ENCODE assay signal across 13 cellular contexts in the genomic region with DNA sequence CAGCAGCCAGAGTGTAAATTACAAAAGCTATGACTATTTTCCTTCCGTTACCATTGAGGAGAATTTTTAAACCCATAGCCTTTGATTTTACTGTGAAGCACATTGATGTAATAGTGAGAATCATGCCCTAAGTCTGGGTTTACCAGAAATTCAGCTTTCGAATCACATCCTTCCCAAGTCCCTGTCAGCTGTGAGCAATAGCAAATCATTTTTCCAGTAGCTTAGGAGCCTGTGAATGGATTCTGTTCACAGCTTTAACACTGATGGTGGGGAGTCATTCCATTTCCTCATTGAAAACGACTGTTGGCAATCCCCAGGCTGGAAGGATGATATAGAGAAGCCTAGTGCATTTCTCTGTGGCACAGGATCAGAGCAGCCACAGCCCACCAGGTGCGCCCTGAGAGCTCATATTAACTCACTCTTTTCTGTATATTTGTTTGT.
DNase-seq lines count a peak whose midpoint lies in the region; ATAC-seq and TF ChIP-seq lines count a peak whose summit lies in the region.
"Had no signal": no experiment of that assay in that cellular context is flagged by ENCODE, and none has a peak within 500 bp of the region (broad histone marks: within the 10 kb centered on the region; RNA-seq: fewer than 3 reads in every experiment).

No MANE protein-coding gene starts in this region.

- H3K27me3 ChIP-seq in GM23338 (ENCODE audit: insufficient read depth) = no peaks in the 10 kb centered on the region
- H3K27me3 ChIP-seq in MG63 = no peaks in the 10 kb centered on the region
- H3K27me3 ChIP-seq: gastrocnemius medialis, SJCRH30 had no signal

- H3K4me2 ChIP-seq in GM23338 (no peak overlapping the region), OCI-LY7 (ENCODE audit: low read length) (0 out of 2 replicates have a peak overlapping the region, but pooled peaks have one; percentile 17)

- H3K9me3 ChIP-seq in OCI-LY7 (ENCODE audit: low read length) (no peaks in the 10 kb centered on the region), MG63 (no peaks in the 10 kb centered on the region)
- H3K9me3 ChIP-seq: gastrocnemius medialis, SJCRH30 had no signal

- peak; percentile 32; the same call in 2 of the 3 replicates for ATAC-seq in GM23338
- no peak for ATAC-seq in omental fat pad (ENCODE audit: low FRiP score)
- ATAC-seq: gastrocnemius medialis had no signal

- POLR2A ChIA-PET in OCI-LY7 (lab: Charles Lee) = interaction anchor here (0.7 to 1.9 kb wide), 3 partner anchors 9 to 22 kb away, joined by 3 to 6 read pairs (median 5); no protein-coding TSS in a partner anchor

- H3K27ac Mint-ChIP-seq in GM23338 = no peak overlapping the region

- H2AFZ ChIP-seq in GM23338 = no peak overlapping the region
- H2AFZ ChIP-seq in OCI-LY7 (ENCODE audit: low read length) = peak overlapping the region; percentile 42; the same call in 1 of the 2 replicates

- H3K9me2 ChIP-seq in GM23338 (ENCODE audit: insufficient read depth) (0 out of 2 replicates have a peak, but pooled peaks cover 4% of the 10 kb centered on the region), OCI-LY7 (ENCODE audit: insufficient read depth, low read length) (no peaks in the 10 kb centered on the region)

- H4K20me1 ChIP-seq in GM23338 (replicated peaks; ENCODE audit: insufficient read depth) (no peaks in the 10 kb centered on the region), OCI-LY7 (ENCODE audit: insufficient read depth, low read length) (no peaks in the 10 kb centered on the region)

- H3K27ac ChIP-seq in GM23338 (ENCODE audit: low read depth) = no peak overlapping the region
- no peak overlapping the region for H3K27ac ChIP-seq in OCI-LY7 (ENCODE audit: low read depth, low read length, poor library complexity, severe bottlenecking)
- H3K27ac ChIP-seq: coronary artery, gastrocnemius medialis, SJCRH30 had no signal

- H3K4me1 ChIP-seq in GM23338 (ENCODE audit: insufficient read depth) (peaks cover 15% of the 10 kb centered on the region), OCI-LY7 (ENCODE audit: insufficient read depth, low read length, poor library complexity, severe bottlenecking) (peaks cover 11% of the 10 kb centered on the region)

- H3K36me3 ChIP-seq in GM23338 (ENCODE audit: insufficient read depth) (no peaks in the 10 kb centered on the region), OCI-LY7 (ENCODE audit: insufficient read depth, low read length) (no peaks in the 10 kb centered on the region), MG63 (no peaks in the 10 kb centered on the region)
- H3K36me3 ChIP-seq: gastrocnemius medialis, SJCRH30 had no signal

- intact Hi-C loops in OCI-LY7 (cut with micrococcal nuclease; ENCODE audit: unreplicated experiment) = no loop called here

- peaks cover 15% of the 10 kb centered on the region for H3K4me1 Mint-ChIP-seq in GM23338

- no peaks in the 10 kb centered on the region for H3K9me3 Mint-ChIP-seq in GM23338

- H3K4me3 Mint-ChIP-seq in GM23338 = no peak overlapping the region

- H3K4me3 ChIP-seq in GM23338 (no peak overlapping the region), OCI-LY7 (ENCODE audit: low read depth, low read length, poor library complexity, severe bottlenecking) (no peak overlapping the region), MG63 (no peak overlapping the region)
- H3K4me3 ChIP-seq: coronary artery, gastrocnemius medialis, SJCRH30 had no signal

- no peaks in the 10 kb centered on the region for H3K36me3 Mint-ChIP-seq in GM23338 (ENCODE audit: low read depth)

- CTCF ChIA-PET in OCI-LY7 (lab: Charles Lee; ENCODE audit: unreplicated experiment) = no interaction called here

- DNase-seq in NCI-H1436 (lab: John Stamatoyannopoulos, UW) (peak; percentile 16), NCI-H1436 treated with DMSO at 0.1 percent for 48 hours (lab: John Stamatoyannopoulos, UW) (no peak), GM23338 (ENCODE audit: low spot score) (no peak), OCI-LY7 (ENCODE audit: low spot score) (no peak), omental fat pad (ENCODE audit: low spot score) (no peak), DMS153 treated with DMSO at 0.1 percent for 48 hours (lab: John Stamatoyannopoulos, UW; ENCODE audit: unreplicated experiment) (no peak), MG63 (no peak)
- DNase-seq in stimulated activated CD4-positive, alpha-beta T cell treated with anti-CD3 and anti-CD28 coated beads, Interleukin-15, amount 100 ng/mL, for 24 hours = peak; percentile 61
- DNase-seq: gastrocnemius medialis, mammary epithelial cell, NCI-H2171 treated with DMSO at 0.1 percent for 48 hours, SJCRH30 had no signal

- BruUV-seq in OCI-LY7 (replicated peaks; lab: Mats Ljungman, UMichigan) = no TSS peak

- H3F3A ChIP-seq in GM23338 (replicated peaks; ENCODE audit: low read depth) = no peaks in the 10 kb centered on the region

- H3K79me2 ChIP-seq in GM23338 (replicated peaks; ENCODE audit: insufficient read depth) = no peaks in the 10 kb centered on the region
- no peaks in the 10 kb centered on the region for H3K79me2 ChIP-seq in OCI-LY7 (ENCODE audit: insufficient read depth, low read depth, low read length)

- no peaks in the 10 kb centered on the region for H3K27me3 Mint-ChIP-seq in GM23338 (ENCODE audit: insufficient read depth, low read depth, poor library complexity)

- TF ChIP-seq CTCF in GM23338 (conservative IDR thresholded peaks at IDR 0.05; ENCODE audit: low read depth in 2 of 2) (no peak), OCI-LY7 (conservative IDR thresholded peaks at IDR 0.05; ENCODE audit: low read length) (no peak), omental fat pad (IDR thresholded peaks at IDR 0.05) (no peak)

TF ChIP-seq in GM23338, 12 proteins besides CTCF, POLR2A, EP300 and RAD21:
- TF ChIP-seq ZNF114 (CRISPR knock-in tag; IDR thresholded peaks at IDR 0.05) (no peak), ZNF462 (CRISPR knock-in tag; IDR thresholded peaks at IDR 0.05) (no peak), CREB1 (CRISPR knock-in tag; IDR thresholded peaks at IDR 0.05; ENCODE audit: low read depth) (no peak), EZH2 (IDR thresholded peaks at IDR 0.05; ENCODE audit: low read depth, unreplicated experiment) (no peak)
TF ChIP-seq in GM23338: peak in this region for 0.

Comparison
In these comparisons a context has a peak if more than half of its experiments do, and no peak if none do; other contexts are left out.
1. DNase-seq: peak in NCI-H1436 (single experiment) and stimulated activated CD4-positive, alpha-beta T cell treated with anti-CD3 and anti-CD28 coated beads, Interleukin-15, amount 100 ng/mL, for 24 hours (single experiment); none in NCI-H1436 treated with DMSO at 0.1 percent for 48 hours (single experiment), GM23338 (single experiment), OCI-LY7 (single experiment), omental fat pad (single experiment), DMS153 treated with DMSO at 0.1 percent for 48 hours (single experiment) and MG63 (single experiment).